ENCODE assay signal across 8 cellular contexts in the genomic region with DNA sequence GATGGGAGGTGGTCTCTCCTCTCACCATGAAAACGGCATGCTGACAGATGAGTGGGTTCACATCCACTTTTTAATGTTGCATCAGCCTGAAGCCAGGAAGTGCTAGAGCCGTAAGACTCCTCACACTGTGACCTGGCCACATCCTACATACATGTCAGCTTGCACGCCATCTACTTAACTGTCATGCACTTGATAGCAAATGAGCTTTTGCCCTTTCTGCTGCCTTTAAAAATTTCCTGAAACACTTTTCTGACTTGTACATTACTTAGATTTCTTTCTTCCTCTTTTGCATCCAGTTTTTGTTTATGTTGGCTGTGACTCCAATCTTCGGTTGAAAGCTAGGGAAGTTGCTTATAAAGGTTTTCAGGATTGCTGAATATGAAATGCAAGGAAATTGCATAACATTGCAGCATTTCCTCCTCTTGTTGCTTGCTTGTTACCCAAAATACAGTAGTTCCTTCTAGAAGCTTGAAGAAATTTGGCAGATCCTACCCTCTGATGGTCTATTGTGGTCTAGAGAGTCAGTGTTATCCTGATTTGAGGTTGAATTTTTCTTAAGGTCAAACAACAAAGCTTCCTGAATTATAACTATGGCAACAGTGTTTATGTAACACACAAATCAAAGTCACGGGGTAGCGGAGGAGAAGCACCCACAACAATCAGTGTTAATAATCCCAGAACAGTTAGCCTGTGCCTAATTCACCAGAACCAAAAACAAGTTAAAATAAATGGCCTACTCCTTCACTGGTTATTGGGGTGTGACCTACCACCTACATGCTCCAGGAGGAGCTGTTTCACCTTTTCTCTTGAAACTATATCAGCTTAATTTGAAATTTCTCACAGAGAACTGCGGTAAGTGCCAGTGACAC.
DNase-seq lines count a peak whose midpoint lies in the region; ATAC-seq and TF ChIP-seq lines count a peak whose summit lies in the region.

No MANE protein-coding gene starts in this region.

- ATAC-seq in GM19397 (IDR thresholded peaks at IDR 0.05; ENCODE audit: unreplicated experiment) (peak; percentile 48), HG03457 (IDR thresholded peaks at IDR 0.05; ENCODE audit: unreplicated experiment) (peak; percentile 69), RWPE2 (ENCODE audit: low read depth) (peak; percentile 63)

- no peaks in the 10 kb centered on the region for H3K36me3 ChIP-seq in RWPE2 (ENCODE audit: low read depth)

- peak; percentile 73 for TF ChIP-seq CTCF in RWPE2 (IDR thresholded peaks at IDR 0.05; ENCODE audit: poor library complexity, severe bottlenecking)

- peak; percentile 4 for DNase-seq in DMS53 treated with DMSO at 0.1 percent for 48 hours (lab: John Stamatoyannopoulos, UW; ENCODE audit: unreplicated experiment)
- DNase-seq in RWPE2 (ENCODE audit: low spot score) = no peak
- peak; percentile 86 for DNase-seq in amniotic epithelial cell (ENCODE audit: low read depth)
- DNase-seq in iPS-NIHi11 (ENCODE audit: low spot score) = peak; percentile 52
- peak; percentile 15 to 24 for DNase-seq in stimulated activated CD4-positive, alpha-beta T cell treated with anti-CD3 and anti-CD28 coated beads, Interleukin-1b, Interleukin-23, amount 100 ng/mL, for 1 hour (ENCODE audit: low read depth in 2 of 2)
- no peak for DNase-seq in DMS153 treated with DMSO at 0.1 percent for 48 hours (lab: John Stamatoyannopoulos, UW; ENCODE audit: unreplicated experiment)

- no peaks in the 10 kb centered on the region for H3K9me3 ChIP-seq in RWPE2 (ENCODE audit: severe bottlenecking)

- peaks cover 24% of the 10 kb centered on the region for H3K4me1 ChIP-seq in RWPE2 (ENCODE audit: insufficient read depth, poor library complexity, severe bottlenecking)

- peak overlapping the region; percentile 74 for H3K27ac ChIP-seq in RWPE2 (ENCODE audit: poor library complexity, severe bottlenecking)

- H3K4me3 ChIP-seq in RWPE2 (ENCODE audit: severe bottlenecking) = no peak overlapping the region

- H3K27me3 ChIP-seq in RWPE2 (ENCODE audit: insufficient read depth, poor library complexity, severe bottlenecking) = no peaks in the 10 kb centered on the region

Comparison
In these comparisons a context has a peak if more than half of its experiments do, and no peak if none do; other contexts are left out.
1. DNase-seq: peak in DMS53 treated with DMSO at 0.1 percent for 48 hours (single experiment), amniotic epithelial cell (single experiment), iPS-NIHi11 (single experiment) and stimulated activated CD4-positive, alpha-beta T cell treated with anti-CD3 and anti-CD28 coated beads, Interleukin-1b, Interleukin-23, amount 100 ng/mL, for 1 hour (2 of 2); none in RWPE2 (single experiment) and DMS153 treated with DMSO at 0.1 percent for 48 hours (single experiment).
2. Peak in every context shown above with its lines, with median percentiles within 50 percentile points of each other: ATAC-seq.